In the genomic region with DNA sequence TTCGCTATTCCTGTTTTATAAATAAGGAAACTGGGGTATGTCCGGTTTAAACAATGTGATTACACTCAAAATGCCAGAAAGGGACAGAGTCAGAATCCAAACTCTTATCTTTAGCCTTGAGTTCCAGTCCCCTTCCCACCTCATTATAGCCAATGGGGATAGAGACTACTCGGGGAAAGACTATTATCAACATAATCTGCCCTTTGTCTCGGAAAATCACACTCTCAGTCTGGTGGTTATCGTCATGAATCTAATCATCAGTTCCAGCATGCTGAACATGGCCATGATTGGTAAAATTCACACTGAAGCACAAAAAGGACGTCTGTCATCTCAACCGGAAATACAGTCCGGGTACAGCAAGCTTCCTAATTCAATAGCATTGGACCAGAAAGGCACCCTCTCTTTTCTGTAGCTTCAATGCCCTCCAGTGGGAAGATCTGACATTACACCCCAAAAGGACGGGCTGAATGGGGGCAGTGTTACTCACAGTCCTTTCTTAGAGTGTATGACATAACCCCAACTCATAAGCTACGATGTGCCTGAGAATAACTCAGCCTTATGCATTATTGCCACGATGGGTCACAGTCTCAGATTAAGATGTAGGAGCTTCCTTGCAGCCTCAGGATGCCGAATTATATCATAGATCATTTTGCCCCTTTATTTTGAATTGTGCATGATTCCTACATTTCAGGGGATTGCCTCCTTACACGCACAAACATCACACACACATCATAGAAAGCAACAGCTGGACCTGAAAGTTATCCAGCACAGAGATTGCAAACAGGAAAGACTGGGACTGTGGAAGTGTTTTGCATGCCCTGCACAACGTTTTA, we compare ENCODE assay signal across 8 cellular contexts.
DNase-seq lines count a peak whose midpoint lies in the region; ATAC-seq and TF ChIP-seq lines count a peak whose summit lies in the region.

No MANE protein-coding gene starts in this region.

- peak overlapping the region; percentile 38; the same call in 1 of the 2 replicates for H2AFZ ChIP-seq in KMS-11 (ENCODE audit: low read depth)

- H3K27ac ChIP-seq in KMS-11 (no peak overlapping the region), SK-N-MC (no peak overlapping the region), left ventricle myocardium inferior (replicated peaks) (no peak overlapping the region)

- no peak overlapping the region for H3K27ac Mint-ChIP-seq in activated naive CD8-positive, alpha-beta T cell treated with anti-CD3 and anti-CD28 coated beads, Interleukin-2, amount 50 U/mL, for 24 hours

- no peaks in the 10 kb centered on the region for H3K79me2 ChIP-seq in KMS-11 (ENCODE audit: insufficient read depth, low read depth)

- peak overlapping the region; percentile 31 for H3K4me3 Mint-ChIP-seq in activated naive CD8-positive, alpha-beta T cell treated with anti-CD3 and anti-CD28 coated beads, Interleukin-2, amount 50 U/mL, for 24 hours

- peak; percentile 76 for TF ChIP-seq CTCF in GM12865 (IDR thresholded peaks at IDR 0.05; ENCODE audit: insufficient read depth, low read depth, low read length, missing control alignments)
- TF ChIP-seq CTCF in KMS-11 (conservative IDR thresholded peaks at IDR 0.05; ENCODE audit: low read depth, low read length): peak; percentile 75
- peak; percentile 81 for TF ChIP-seq CTCF in left ventricle myocardium inferior (IDR thresholded peaks at IDR 0.05; ENCODE audit: borderline replicate concordance)

- peaks cover 4% of the 10 kb centered on the region for H3K27me3 Mint-ChIP-seq in activated naive CD8-positive, alpha-beta T cell treated with anti-CD3 and anti-CD28 coated beads, Interleukin-2, amount 50 U/mL, for 24 hours

- H3K4me3 ChIP-seq in GM12865 (ENCODE audit: low read depth, low read length): peak overlapping the region; percentile 34
- H3K4me3 ChIP-seq in KMS-11 (IDR thresholded peaks at IDR 0.05; ENCODE audit: insufficient read depth, low read depth, low read length): no peak overlapping the region
- peak overlapping the region; percentile 33; the same call in 1 of the 2 replicates for H3K4me3 ChIP-seq in SK-N-MC
- peak overlapping the region; percentile 50 for H3K4me3 ChIP-seq in left ventricle myocardium inferior

- intact Hi-C loops in left ventricle myocardium inferior (cut with micrococcal nuclease): no loop called here

- peak; percentile 79 for DNase-seq in GM12865 (ENCODE audit: low read depth)
- peak; percentile 3 for DNase-seq in GOT3 (lab: John Stamatoyannopoulos, UW)
- DNase-seq in SK-N-MC (ENCODE audit: low read depth, low spot score): peak; percentile 55
- DNase-seq in activated naive CD8-positive, alpha-beta T cell treated with anti-CD3 and anti-CD28 coated beads, Interleukin-2, amount 50 U/mL, for 24 hours: peak; percentile 47
- DNase-seq in left ventricle myocardium inferior: no peak
- DNase-seq in retina: peak; percentile 89
- DNase-seq in cerebellar nuclear complex (lab: John Stamatoyannopoulos, UW): no peak

- no peaks in the 10 kb centered on the region for H4K20me1 ChIP-seq in KMS-11 (ENCODE audit: insufficient read depth)

- H3K4me1 Mint-ChIP-seq in activated naive CD8-positive, alpha-beta T cell treated with anti-CD3 and anti-CD28 coated beads, Interleukin-2, amount 50 U/mL, for 24 hours: peaks cover 1% of the 10 kb centered on the region

- H3K9ac ChIP-seq in KMS-11 (no peak overlapping the region), SK-N-MC (ENCODE audit: insufficient read length) (no peak overlapping the region)

- H3K4me2 ChIP-seq in KMS-11: 0 out of 2 replicates have a peak overlapping the region, but pooled peaks have one; percentile 25

- H3K36me3 ChIP-seq in KMS-11 (ENCODE audit: insufficient read depth): no peaks in the 10 kb centered on the region
- H3K36me3 ChIP-seq in SK-N-MC (ENCODE audit: insufficient read depth, low read length): no peaks in the 10 kb centered on the region
- no peaks in the 10 kb centered on the region for H3K36me3 ChIP-seq in left ventricle myocardium inferior

- H3K4me1 ChIP-seq in KMS-11 (ENCODE audit: low read depth, poor library complexity, severe bottlenecking) (no peaks in the 10 kb centered on the region), left ventricle myocardium inferior (peaks cover 10% of the 10 kb centered on the region)

- H3K27me3 ChIP-seq in KMS-11 (ENCODE audit: insufficient read depth, low read depth) (no peaks in the 10 kb centered on the region), left ventricle myocardium inferior (ENCODE audit: low read depth) (no peaks in the 10 kb centered on the region)

- H3K9me3 Mint-ChIP-seq in activated naive CD8-positive, alpha-beta T cell treated with anti-CD3 and anti-CD28 coated beads, Interleukin-2, amount 50 U/mL, for 24 hours: no peaks in the 10 kb centered on the region

- H3K36me3 Mint-ChIP-seq in activated naive CD8-positive, alpha-beta T cell treated with anti-CD3 and anti-CD28 coated beads, Interleukin-2, amount 50 U/mL, for 24 hours (ENCODE audit: low read depth): no peaks in the 10 kb centered on the region

- peak; percentile 82 for ATAC-seq in activated naive CD8-positive, alpha-beta T cell treated with anti-CD3 and anti-CD28 coated beads, Interleukin-2, amount 50 U/mL, for 24 hours

- H3K9me3 ChIP-seq in SK-N-MC (ENCODE audit: low read depth, low read length) (no peaks in the 10 kb centered on the region), left ventricle myocardium inferior (replicated peaks) (no peaks in the 10 kb centered on the region)

Comparison
In these comparisons a context has a peak if more than half of its experiments do, and no peak if none do; other contexts are left out.
1. DNase-seq: peak in GM12865 (single experiment), GOT3 (single experiment), SK-N-MC (single experiment), activated naive CD8-positive, alpha-beta T cell treated with anti-CD3 and anti-CD28 coated beads, Interleukin-2, amount 50 U/mL, for 24 hours (single experiment) and retina (single experiment); none in left ventricle myocardium inferior (single experiment) and cerebellar nuclear complex (0 of 2).
2. Peak in every context shown above with its lines, with median percentiles within 50 percentile points of each other: CTCF ChIP-seq.